22 cellular contexts compared by ENCODE assay signal in genomic region chr15:52772766-52773165, GRCh38. TPM values are rescaled to one million over a fixed set of nuclear protein-coding genes. Genes with fewer than 3 reads are reported as not detected.
DNase-seq lines count a peak whose midpoint lies in the region; FAIRE-seq and TF ChIP-seq lines count a peak whose summit lies in the region.
"Had no signal": no experiment of that assay in that cellular context is flagged by ENCODE, and none has a peak within 500 bp of the region (broad histone marks: within the 10 kb centered on the region; RNA-seq: fewer than 3 reads in every experiment).

No MANE protein-coding gene starts in this region.

- no peaks in the 10 kb centered on the region for H3K27me3 Mint-ChIP-seq in progenitor cell of endocrine pancreas

- DNase-seq in Karpas-422 (no peak), bronchial epithelial cell (ENCODE audit: low read depth) (peak; percentile 75), epithelial cell of prostate (ENCODE audit: low read depth, low spot score) (peak; percentile 18), progenitor cell of endocrine pancreas (ENCODE audit: low spot score, unreplicated experiment) (no peak), foreskin fibroblast (no peak), small intestine (no peak), testis (no peak)
- DNase-seq: Caco-2; CD4-positive, CD25-positive, alpha-beta regulatory T cell; CD8-positive, alpha-beta T cell; DMS153; DND-41; GM23248; H7; HCEC 1CT had no signal

- H3K36me3 ChIP-seq in Karpas-422 (ENCODE audit: insufficient read depth, low read length) (no peaks in the 10 kb centered on the region), bronchial epithelial cell (ENCODE audit: control insufficient read depth, insufficient read depth, low read length) (no peaks in the 10 kb centered on the region), small intestine (ENCODE audit: control insufficient read depth in 2 of 2, insufficient read depth in 2 of 2, low read length in 2 of 2) (no peaks in the 10 kb centered on the region), testis (ENCODE audit: low read depth, missing control alignments) (no peaks in the 10 kb centered on the region)
- H3K36me3 ChIP-seq: BLaER1 had no signal

- H3K4me3 ChIP-seq in Karpas-422 (ENCODE audit: low read length) (0 out of 2 replicates have a peak overlapping the region, but pooled peaks have one; percentile 17), bronchial epithelial cell (ENCODE audit: low read depth, low read length) (no peak overlapping the region), foreskin fibroblast (ENCODE audit: low read depth in 1 of 2, low read length in 2 of 2) (no peak overlapping the region), small intestine (ENCODE audit: low read depth in 1 of 2, low read length in 2 of 2) (no peak overlapping the region), testis (no peak overlapping the region)
- H3K4me3 ChIP-seq: BLaER1, GM23248 had no signal

- H3K9me2 ChIP-seq in Karpas-422 (replicated peaks; ENCODE audit: insufficient read depth, low read length) = no peaks in the 10 kb centered on the region

- no peak overlapping the region for H3K27ac ChIP-seq in Karpas-422 (ENCODE audit: low read length)
- H3K27ac ChIP-seq in epithelial cell of prostate = no peak overlapping the region
- no peak overlapping the region for H3K27ac ChIP-seq in small intestine (ENCODE audit: low read depth in 1 of 2, low read length in 1 of 2)
- no peak overlapping the region for H3K27ac ChIP-seq in testis
- H3K27ac ChIP-seq: BLaER1, C4-2B, GM23248 had no signal

- FAIRE-seq in bronchial epithelial cell (lab: Jason Lieb, UNC) (no peak), small intestine (lab: Jason Lieb, UNC) (no peak)
- FAIRE-seq: G401.6, GM12892, H1 had no signal

- H3K9ac ChIP-seq in Karpas-422 (ENCODE audit: low read length) = peak overlapping the region; percentile 20; the same call in 1 of the 2 replicates
- H3K9ac ChIP-seq: BLaER1, GM23248 had no signal

- no peak overlapping the region for H3K4me2 ChIP-seq in Karpas-422 (ENCODE audit: low read depth, low read length, poor library complexity, severe bottlenecking)
- H3K4me2 ChIP-seq: BLaER1 had no signal

- no peaks in the 10 kb centered on the region for H3K9me3 Mint-ChIP-seq in progenitor cell of endocrine pancreas (ENCODE audit: low read depth)
- H3K9me3 Mint-ChIP-seq: CD4-positive, CD25-positive, alpha-beta regulatory T cell; CD8-positive, alpha-beta T cell had no signal

- no peaks in the 10 kb centered on the region for H3K79me2 ChIP-seq in Karpas-422 (ENCODE audit: low read length)

- peaks cover 42% of the 10 kb centered on the region for H3K36me3 Mint-ChIP-seq in progenitor cell of endocrine pancreas (ENCODE audit: insufficient read depth)
- H3K36me3 Mint-ChIP-seq: CD4-positive, CD25-positive, alpha-beta regulatory T cell; CD8-positive, alpha-beta T cell had no signal

- no peak for TF ChIP-seq CTCF in bronchial epithelial cell (IDR thresholded peaks at IDR 0.05; ENCODE audit: insufficient read depth, low read length, severe bottlenecking)
- no peak for TF ChIP-seq CTCF in progenitor cell of endocrine pancreas (IDR thresholded peaks at IDR 0.05; ENCODE audit: unreplicated experiment)
- no peak for TF ChIP-seq CTCF in foreskin fibroblast (IDR thresholded peaks at IDR 0.05; ENCODE audit: low read depth, low read length)
- no peak for TF ChIP-seq CTCF in testis (IDR thresholded peaks at IDR 0.05)

- peak overlapping the region; percentile 70; the same call in 1 of the 2 replicates for H2AFZ ChIP-seq in Karpas-422 (ENCODE audit: low read length)
- H2AFZ ChIP-seq: GM23248 had no signal

- H3K9me3 ChIP-seq in Karpas-422 (ENCODE audit: low read length) (no peaks in the 10 kb centered on the region), small intestine (ENCODE audit: control insufficient read depth, low read depth) (no peaks in the 10 kb centered on the region), testis (no peaks in the 10 kb centered on the region)
- H3K9me3 ChIP-seq: BLaER1, Caco-2 had no signal

- peaks cover 33% of the 10 kb centered on the region for H3K4me1 Mint-ChIP-seq in progenitor cell of endocrine pancreas (ENCODE audit: low read depth)
- H3K4me1 Mint-ChIP-seq: CD4-positive, CD25-positive, alpha-beta regulatory T cell had no signal

- no peaks in the 10 kb centered on the region for H3K27me3 ChIP-seq in Karpas-422 (ENCODE audit: low read length)
- H3K27me3 ChIP-seq in bronchial epithelial cell (ENCODE audit: control insufficient read depth, insufficient read depth, low read length) = peaks cover 5% of the 10 kb centered on the region
- peaks cover 0 to 11% of the 10 kb centered on the region in 2 donors for H3K27me3 ChIP-seq in small intestine (ENCODE audit: control insufficient read depth in 2 of 2, insufficient read depth in 2 of 2, low read length in 2 of 2)
- no peaks in the 10 kb centered on the region for H3K27me3 ChIP-seq in testis
- H3K27me3 ChIP-seq: BLaER1 had no signal

- intact Hi-C loops in testis (cut with DNase I; ENCODE audit: low total_unique reads) = no loop called here

- no peak for TF ChIP-seq POLR2A in testis (IDR thresholded peaks at IDR 0.05)

- H4K20me1 ChIP-seq in Karpas-422 (ENCODE audit: insufficient read depth, low read depth, low read length) = no peaks in the 10 kb centered on the region
- H4K20me1 ChIP-seq: BLaER1 had no signal

- no peak overlapping the region for H3K4me3 Mint-ChIP-seq in progenitor cell of endocrine pancreas (ENCODE audit: low read depth)
- H3K4me3 Mint-ChIP-seq: CD4-positive, CD25-positive, alpha-beta regulatory T cell; CD8-positive, alpha-beta T cell had no signal

- H3K27ac Mint-ChIP-seq in progenitor cell of endocrine pancreas = peak overlapping the region; percentile 69
- H3K27ac Mint-ChIP-seq: CD4-positive, CD25-positive, alpha-beta regulatory T cell; CD8-positive, alpha-beta T cell had no signal

- H3K4me1 ChIP-seq in Karpas-422 (ENCODE audit: low read length) (peaks cover 5% of the 10 kb centered on the region), small intestine (ENCODE audit: control insufficient read depth in 2 of 2, insufficient read depth in 1 of 2, low read depth in 1 of 2, low read length in 1 of 2) (no peaks in the 10 kb centered on the region), testis (no peaks in the 10 kb centered on the region)
- H3K4me1 ChIP-seq: BLaER1, Caco-2 had no signal

- 46 to 60% (median 49%) methylated on average over 5 of the region's 5 CpGs for WGBS in small intestine, 3 donors
- 54 to 68% methylated on average over 5 of the region's 5 CpGs for WGBS in testis, 2 donors

RNA-seq across cellular contexts. Expression of gene ONECUT1, which starts 17.4 kb away (rescaled TPM):
- total RNA-seq in Karpas-422 (2014; rRNA removed; shearing (Covaris generic); ENCODE audit: low replicate concordance) = 0.14 and 0.45 TPM in 2 replicates
- total RNA-seq in bronchial epithelial cell = not detected in 2 replicates
- 304 and 341 TPM in 2 replicates for total RNA-seq in progenitor cell of endocrine pancreas
- not detected for polyA plus RNA-seq in small intestine
- total RNA-seq in testis = 1 to 10 TPM; 3.4 to 10.0 TPM
- polyA plus RNA-seq in testis (ENCODE audit: insufficient read depth, low read depth, low replicate concordance) = 3.6 TPM
- total RNA-seq: A172; A673; CD4-positive, CD25-positive, alpha-beta regulatory T cell; CD8-positive, alpha-beta T cell; GM23248 had no signal
- polyA plus RNA-seq: CD4-positive, CD25-positive, alpha-beta regulatory T cell; GM23248 had no signal

Comparison
In these comparisons a context has a peak if more than half of its experiments do, and no peak if none do; other contexts are left out.
1. DNase-seq: peak in bronchial epithelial cell (single experiment) and epithelial cell of prostate (single experiment); none in Karpas-422 (single experiment), progenitor cell of endocrine pancreas (single experiment), foreskin fibroblast (0 of 2), small intestine (single experiment) and testis (single experiment).
2. RNA of gene ONECUT1, which starts 17.4 kb away (total RNA-seq): 304 to 341 TPM in progenitor cell of endocrine pancreas; 3.4 to 10.0 TPM in testis, 0.14 to 0.45 TPM in Karpas-422 and not detected in bronchial epithelial cell; every median in the first group is over 10 times any median in the second.